ENCODE assay signal across 16 cellular contexts in the genomic region with DNA sequence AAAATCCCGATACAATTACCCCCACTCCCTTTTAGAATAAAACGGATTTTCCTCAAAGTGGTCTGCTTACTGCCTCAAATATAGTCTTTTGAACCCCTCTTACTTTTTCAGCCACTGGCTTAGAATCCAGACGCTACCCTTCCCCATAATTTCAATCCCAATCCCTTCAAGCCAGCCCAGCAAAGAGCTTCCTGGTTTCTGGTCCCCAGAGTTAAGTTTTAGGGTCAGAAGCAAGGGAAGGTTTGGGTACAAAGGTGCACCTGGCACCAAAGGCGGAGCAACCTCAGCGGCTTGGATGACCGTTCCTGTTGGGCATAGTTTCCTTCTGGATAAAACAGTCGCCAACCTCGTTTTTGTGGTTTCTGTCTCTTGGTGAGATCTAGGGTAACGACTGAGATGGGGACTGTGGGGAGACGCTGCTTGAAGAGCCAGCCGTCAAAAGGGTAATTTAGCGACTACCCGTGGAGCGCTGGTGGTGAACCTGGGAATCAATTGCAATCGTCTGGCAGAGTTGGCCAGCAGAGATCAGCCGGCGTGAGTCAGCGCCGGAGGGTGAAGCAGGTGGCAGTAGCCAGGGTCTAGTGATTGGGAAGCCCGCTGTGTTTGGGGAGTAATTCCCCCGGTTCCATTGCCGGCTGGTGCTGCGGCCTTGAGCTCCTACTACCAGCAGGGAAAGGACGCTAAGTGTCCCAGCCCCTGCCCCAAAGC. TPM values are rescaled to one million over a fixed set of nuclear protein-coding genes. Genes with fewer than 3 reads are reported as not detected.
DNase-seq lines count a peak whose midpoint lies in the region; ATAC-seq, FAIRE-seq and TF ChIP-seq lines count a peak whose summit lies in the region.
"Had no signal": no experiment of that assay in that cellular context is flagged by ENCODE, and none has a peak within 500 bp of the region (broad histone marks: within the 10 kb centered on the region; RNA-seq: fewer than 3 reads in every experiment).

No MANE protein-coding gene starts in this region.

- H3K27ac Mint-ChIP-seq in activated naive CD4-positive, alpha-beta T cell treated with anti-CD3 and anti-CD28 coated beads, Interleukin-2, amount 50 U/mL, for 24 hours, result no peak overlapping the region
- H3K27ac Mint-ChIP-seq in IgD-negative memory B cell, result peak overlapping the region; percentile 46 to 80 (median 62)
- no peak overlapping the region for H3K27ac Mint-ChIP-seq in stimulated activated effector memory CD8-positive, alpha-beta T cell treated with anti-CD3 and anti-CD28 coated beads, Interleukin-12 subunit alpha, Interleukin-12 subunit beta, amount 100 ng/mL, for 72 hours

- no peaks in the 10 kb centered on the region for H3K9me3 ChIP-seq in endothelial cell of umbilical vein (replicated peaks; ENCODE audit: control insufficient read depth, insufficient read depth, low read length)
- H3K9me3 ChIP-seq in sigmoid colon, result no peaks in the 10 kb centered on the region
- H3K9me3 ChIP-seq: mucosa of descending colon had no signal

- peaks cover 45% of the 10 kb centered on the region for H3K27me3 Mint-ChIP-seq in activated naive CD4-positive, alpha-beta T cell treated with anti-CD3 and anti-CD28 coated beads, Interleukin-2, amount 50 U/mL, for 24 hours
- H3K27me3 Mint-ChIP-seq in IgD-negative memory B cell, result peaks cover 58% of the 10 kb centered on the region

- no peaks in the 10 kb centered on the region for H3K36me3 ChIP-seq in endothelial cell of umbilical vein (ENCODE audit: control insufficient read depth in 2 of 2, extremely low read depth in 1 of 2, insufficient read depth in 2 of 2, low read length in 2 of 2)
- no peaks in the 10 kb centered on the region for H3K36me3 ChIP-seq in sigmoid colon

- BruUV-seq in endothelial cell of umbilical vein (replicated peaks; lab: Mats Ljungman, UMichigan), result no TSS peak

- CTCF ChIA-PET in endothelial cell of umbilical vein (lab: Charles Lee), result interaction anchor here (4.3 to 5.7 kb wide), 2 partner anchors 11 to 172 kb away, joined by 83 to 164 read pairs; partner anchors contain the start of gene CRYBA2

- no peaks in the 10 kb centered on the region for H4K20me1 ChIP-seq in endothelial cell of umbilical vein (replicated peaks; ENCODE audit: control insufficient read depth, extremely low read depth, insufficient read depth, low read length)

- intact Hi-C loops in endothelial cell of umbilical vein (cut with micrococcal nuclease), result loop anchor here (5.0 kb wide), 4 partner anchors 74 to 314 kb away; no protein-coding TSS in a partner anchor
- intact Hi-C loops in sigmoid colon (cut with DNase I), result no loop called here

- no peak for DNase-seq in activated naive CD4-positive, alpha-beta T cell (lab: John Stamatoyannopoulos, UW)
- DNase-seq in endothelial cell of umbilical vein (ENCODE audit: low read depth, low spot score), result no peak
- peak; percentile 41 for DNase-seq in sigmoid colon
- no peak for DNase-seq in AG08395 (ENCODE audit: low spot score)
- no peak for DNase-seq in mesenteric fat pad (ENCODE audit: low spot score)
- no peak for DNase-seq in stimulated activated effector memory CD8-positive, alpha-beta T cell treated with anti-CD3 and anti-CD28 coated beads, Interleukin-12 subunit alpha, Interleukin-12 subunit beta, amount 100 ng/mL, for 72 hours (ENCODE audit: low spot score in 2 of 2)
- DNase-seq: caudate nucleus, mucosa of descending colon, NCI-H2171 treated with DMSO at 0.1 percent for 48 hours had no signal

- H3K4me3 Mint-ChIP-seq in activated naive CD4-positive, alpha-beta T cell treated with anti-CD3 and anti-CD28 coated beads, Interleukin-2, amount 50 U/mL, for 24 hours, result peak overlapping the region; percentile 26
- peak overlapping the region in 3 of 4 donors; percentile 49 to 51 (median 50) for H3K4me3 Mint-ChIP-seq in IgD-negative memory B cell
- H3K4me3 Mint-ChIP-seq in stimulated activated effector memory CD8-positive, alpha-beta T cell treated with anti-CD3 and anti-CD28 coated beads, Interleukin-12 subunit alpha, Interleukin-12 subunit beta, amount 100 ng/mL, for 72 hours, result no peak overlapping the region

- no peak overlapping the region for H3K4me3 ChIP-seq in endothelial cell of umbilical vein (replicated peaks in 1 of 3; ENCODE audit: insufficient read depth in 1 of 3, low read depth in 1 of 3, low read length in 3 of 3)
- H3K4me3 ChIP-seq in sigmoid colon, result no peak overlapping the region
- H3K4me3 ChIP-seq: mucosa of descending colon had no signal

- TF ChIP-seq POLR2A in endothelial cell of umbilical vein (IDR thresholded peaks at IDR 0.05; ENCODE audit: low read depth, low read length), result no peak
- no peak for TF ChIP-seq POLR2A in sigmoid colon (IDR thresholded peaks at IDR 0.05)

- ATAC-seq in stimulated activated effector memory CD8-positive, alpha-beta T cell treated with anti-CD3 and anti-CD28 coated beads, Interleukin-12 subunit alpha, Interleukin-12 subunit beta, amount 100 ng/mL, for 72 hours, result no peak
- ATAC-seq: mucosa of descending colon had no signal

- dilution Hi-C loops in endothelial cell of umbilical vein (cut with MboI; ENCODE audit: extremely low pct_ligation_motif_present, low sequenced_read_pairs), result no loop called here

- peak; percentile 64 for FAIRE-seq in endothelial cell of umbilical vein (lab: Jason Lieb, UNC)
- FAIRE-seq: keratinocyte had no signal

- TF ChIP-seq CTCF in endothelial cell of umbilical vein (IDR thresholded peaks at IDR 0.05; ENCODE audit: extremely low read depth in 1 of 2, insufficient read depth in 1 of 2, low read depth in 1 of 2, low read length in 2 of 2), result no peak
- TF ChIP-seq CTCF in sigmoid colon (IDR thresholded peaks at IDR 0.05), result no peak

- H3K27ac ChIP-seq in endothelial cell of umbilical vein (ENCODE audit: insufficient read depth, low read depth, low read length), result no peak overlapping the region
- no peak overlapping the region for H3K27ac ChIP-seq in sigmoid colon
- H3K27ac ChIP-seq: HL-60, SK-N-MC had no signal

- WGBS in sigmoid colon, 2 donors, result 7 to 9% methylated on average over 24 of the region's 24 CpGs

- peaks cover 15% of the 10 kb centered on the region for H3K4me1 ChIP-seq in endothelial cell of umbilical vein (ENCODE audit: control insufficient read depth, extremely low read depth, insufficient read depth, low read length)
- H3K4me1 ChIP-seq in sigmoid colon, result peaks cover 0 to 52% (median 47%) of the 10 kb centered on the region in 4 donors

- H3K9ac ChIP-seq in endothelial cell of umbilical vein (replicated peaks; ENCODE audit: extremely low read depth, insufficient read depth, low read length), result no peak overlapping the region

- no peak overlapping the region for H3K4me2 ChIP-seq in endothelial cell of umbilical vein (ENCODE audit: insufficient read depth, low read length)

- peaks cover 32% of the 10 kb centered on the region for H3K4me1 Mint-ChIP-seq in activated naive CD4-positive, alpha-beta T cell treated with anti-CD3 and anti-CD28 coated beads, Interleukin-2, amount 50 U/mL, for 24 hours
- H3K4me1 Mint-ChIP-seq in IgD-negative memory B cell, result peaks cover 11 to 16% (median 14%) of the 10 kb centered on the region in 3 donors
- peaks cover 35% of the 10 kb centered on the region for H3K4me1 Mint-ChIP-seq in stimulated activated effector memory CD8-positive, alpha-beta T cell treated with anti-CD3 and anti-CD28 coated beads, Interleukin-12 subunit alpha, Interleukin-12 subunit beta, amount 100 ng/mL, for 72 hours

- no peaks in the 10 kb centered on the region for H3K36me3 Mint-ChIP-seq in activated naive CD4-positive, alpha-beta T cell treated with anti-CD3 and anti-CD28 coated beads, Interleukin-2, amount 50 U/mL, for 24 hours
- no peaks in the 10 kb centered on the region for H3K36me3 Mint-ChIP-seq in IgD-negative memory B cell
- H3K36me3 Mint-ChIP-seq in stimulated activated effector memory CD8-positive, alpha-beta T cell treated with anti-CD3 and anti-CD28 coated beads, Interleukin-12 subunit alpha, Interleukin-12 subunit beta, amount 100 ng/mL, for 72 hours, result peaks cover 6% of the 10 kb centered on the region

- POLR2A ChIA-PET in endothelial cell of umbilical vein (lab: Charles Lee), result no interaction called here

- no peak for TF ChIP-seq EP300 in sigmoid colon (IDR thresholded peaks at IDR 0.05)

- H3K9me1 ChIP-seq in endothelial cell of umbilical vein (replicated peaks; ENCODE audit: control insufficient read depth, extremely low read depth, insufficient read depth, low read length), result no peaks in the 10 kb centered on the region

- peaks cover 59 to 72% of the 10 kb centered on the region in 2 experiments for H3K27me3 ChIP-seq in endothelial cell of umbilical vein (ENCODE audit: control insufficient read depth in 2 of 2, insufficient read depth in 2 of 2, low read length in 2 of 2)
- H3K27me3 ChIP-seq in sigmoid colon, result peaks cover 70 to 100% (median 100%) of the 10 kb centered on the region in 3 donors

- no peaks in the 10 kb centered on the region for H3K79me2 ChIP-seq in endothelial cell of umbilical vein (ENCODE audit: control insufficient read depth, insufficient read depth, low read length)

- no peak overlapping the region for H2AFZ ChIP-seq in endothelial cell of umbilical vein (ENCODE audit: low read depth, low read length)

- H3K9me3 Mint-ChIP-seq in activated naive CD4-positive, alpha-beta T cell treated with anti-CD3 and anti-CD28 coated beads, Interleukin-2, amount 50 U/mL, for 24 hours, result no peaks in the 10 kb centered on the region
- no peaks in the 10 kb centered on the region for H3K9me3 Mint-ChIP-seq in IgD-negative memory B cell
- no peaks in the 10 kb centered on the region for H3K9me3 Mint-ChIP-seq in stimulated activated effector memory CD8-positive, alpha-beta T cell treated with anti-CD3 and anti-CD28 coated beads, Interleukin-12 subunit alpha, Interleukin-12 subunit beta, amount 100 ng/mL, for 72 hours

RNA-seq across cellular contexts. Expression of gene FEV, which starts 1.6 kb away (rescaled TPM):
- polyA plus RNA-seq in IgD-negative memory B cell (not detected), endothelial cell of umbilical vein (not detected in 2 replicates), sigmoid colon (1 to 10 TPM in 1 of 3 donors, under 1 TPM in 1, not detected in 1; 0.77 to 6.0 TPM)
- total RNA-seq in endothelial cell of umbilical vein (not detected in 2 replicates), sigmoid colon (under 1 TPM in 1 of 4 donors, not detected in 3; 0.71 TPM), mesenteric fat pad (not detected)
- polyA plus RNA-seq in endothelial cell of umbilical vein (2011; cell fraction: cytosol; rRNA removed), result 0.06 TPM in 1 of 2 replicates, not detected in the other
- polyA plus RNA-seq in endothelial cell of umbilical vein (2011; cell fraction: nucleus; rRNA removed), result 0.08 TPM in 1 of 2 replicates, not detected in the other
- polyA plus RNA-seq in endothelial cell of umbilical vein (2012), result not detected in 2 replicates
- polyA minus RNA-seq in endothelial cell of umbilical vein, result not detected in 2 replicates
- polyA minus RNA-seq in endothelial cell of umbilical vein (2011; cell fraction: cytosol; rRNA and poly(A)+ RNA removed), result not detected
- polyA minus RNA-seq in endothelial cell of umbilical vein (2011; cell fraction: nucleus; rRNA and poly(A)+ RNA removed), result not detected in 2 replicates
- total RNA-seq: pulmonary artery endothelial cell, temporal lobe had no signal
- polyA plus RNA-seq: keratinocyte had no signal

RNA-seq across cellular contexts. Expression of gene CRYBA2, which starts 9.8 kb away (rescaled TPM):
- not detected for polyA plus RNA-seq in IgD-negative memory B cell
- not detected in 2 replicates for total RNA-seq in endothelial cell of umbilical vein
- polyA plus RNA-seq in endothelial cell of umbilical vein, result not detected in 2 replicates
- polyA plus RNA-seq in endothelial cell of umbilical vein (2011; cell fraction: cytosol; rRNA removed), result not detected in 2 replicates
- polyA plus RNA-seq in endothelial cell of umbilical vein (2011; cell fraction: nucleus; rRNA removed), result not detected in 2 replicates
- not detected in 2 replicates for polyA plus RNA-seq in endothelial cell of umbilical vein (2012)
- polyA minus RNA-seq in endothelial cell of umbilical vein, result not detected in 2 replicates
- not detected for polyA minus RNA-seq in endothelial cell of umbilical vein (2011; cell fraction: cytosol; rRNA and poly(A)+ RNA removed)
- not detected in 2 replicates for polyA minus RNA-seq in endothelial cell of umbilical vein (2011; cell fraction: nucleus; rRNA and poly(A)+ RNA removed)
- not detected for total RNA-seq in sigmoid colon
- polyA plus RNA-seq in sigmoid colon, result 10 to 100 TPM in 1 of 3 donors, 1 to 10 TPM in 2; 1.4 to 10.8 (median 5.5) TPM
- total RNA-seq in mesenteric fat pad, result not detected
- total RNA-seq: pulmonary artery endothelial cell, temporal lobe had no signal
- polyA plus RNA-seq: keratinocyte had no signal

RNA-seq across cellular contexts. Expression of gene CDK5R2, which starts 24.0 kb away (rescaled TPM):
- polyA plus RNA-seq in IgD-negative memory B cell (not detected), endothelial cell of umbilical vein (0.03 TPM in 1 of 2 replicates, not detected in the other), sigmoid colon (under 1 TPM in 1 of 3 donors, not detected in 2; 0.48 TPM)
- total RNA-seq in endothelial cell of umbilical vein (not detected in 2 replicates), sigmoid colon (under 1 TPM in 2 of 4 donors, not detected in 2; 0.14 to 0.36 TPM), mesenteric fat pad (not detected)
- polyA plus RNA-seq in endothelial cell of umbilical vein (2011; cell fraction: cytosol; rRNA removed), result not detected in 2 replicates
- not detected in 2 replicates for polyA plus RNA-seq in endothelial cell of umbilical vein (2011; cell fraction: nucleus; rRNA removed)
- polyA plus RNA-seq in endothelial cell of umbilical vein (2012), result not detected in 2 replicates
- polyA minus RNA-seq in endothelial cell of umbilical vein, result not detected in 2 replicates
- not detected for polyA minus RNA-seq in endothelial cell of umbilical vein (2011; cell fraction: cytosol; rRNA and poly(A)+ RNA removed)
- not detected in 2 replicates for polyA minus RNA-seq in endothelial cell of umbilical vein (2011; cell fraction: nucleus; rRNA and poly(A)+ RNA removed)
- total RNA-seq: pulmonary artery endothelial cell had no signal
- polyA plus RNA-seq: keratinocyte had no signal

RNA-seq across cellular contexts. Expression of gene CFAP65, which starts 57.9 kb away (rescaled TPM):
- polyA plus RNA-seq in IgD-negative memory B cell (not detected), endothelial cell of umbilical vein (0.03 TPM in 1 of 2 replicates, not detected in the other), sigmoid colon (under 1 TPM; under 0.01 to 0.10 (median under 0.01) TPM)
- total RNA-seq in endothelial cell of umbilical vein (not detected in 2 replicates), sigmoid colon (not detected), mesenteric fat pad (not detected)
- not detected in 2 replicates for polyA plus RNA-seq in endothelial cell of umbilical vein (2011; cell fraction: cytosol; rRNA removed)
- 0.03 TPM in 1 of 2 replicates, not detected in the other for polyA plus RNA-seq in endothelial cell of umbilical vein (2011; cell fraction: nucleus; rRNA removed)
- polyA plus RNA-seq in endothelial cell of umbilical vein (2012), result 0.08 TPM in 1 of 2 replicates, not detected in the other
- polyA minus RNA-seq in endothelial cell of umbilical vein, result not detected in 2 replicates
- not detected for polyA minus RNA-seq in endothelial cell of umbilical vein (2011; cell fraction: cytosol; rRNA and poly(A)+ RNA removed)
- 0.14 TPM in 1 of 2 replicates, not detected in the other for polyA minus RNA-seq in endothelial cell of umbilical vein (2011; cell fraction: nucleus; rRNA and poly(A)+ RNA removed)
- polyA plus RNA-seq: keratinocyte had no signal

Comparison
In these comparisons a context has a peak if more than half of its experiments do, and no peak if none do; other contexts are left out.
1. H3K27ac Mint-ChIP-seq: peak in IgD-negative memory B cell (3 of 3); none in activated naive CD4-positive, alpha-beta T cell treated with anti-CD3 and anti-CD28 coated beads, Interleukin-2, amount 50 U/mL, for 24 hours (single experiment) and stimulated activated effector memory CD8-positive, alpha-beta T cell treated with anti-CD3 and anti-CD28 coated beads, Interleukin-12 subunit alpha, Interleukin-12 subunit beta, amount 100 ng/mL, for 72 hours (single experiment).